ENCODE assay signal across 24 cellular contexts in genomic region chr14:68658029-68658509, GRCh38.
DNase-seq lines count a peak whose midpoint lies in the region; ATAC-seq, FAIRE-seq and TF ChIP-seq lines count a peak whose summit lies in the region.
"Had no signal": no experiment of that assay in that cellular context is flagged by ENCODE, and none has a peak within 500 bp of the region (broad histone marks: within the 10 kb centered on the region; RNA-seq: fewer than 3 reads in every experiment).

No MANE protein-coding gene starts in this region.

- H3K27ac ChIP-seq in right atrium auricular region (no peak overlapping the region), heart left ventricle (peak overlapping the region in 3 of 12 donors; percentile 58 to 73 (median 67)), vagina (peak overlapping the region; percentile 82), brain microvascular endothelial cell (no peak overlapping the region), small intestine (ENCODE audit: low read depth in 1 of 2, low read length in 1 of 2) (no peak overlapping the region)
- H3K27ac ChIP-seq: neutrophil, WERI-Rb-1 had no signal

- DNase-seq in right atrium auricular region (ENCODE audit: low spot score) (peak; percentile 52), heart left ventricle (no peak), mesenteric fat pad (ENCODE audit: low spot score) (peak; percentile 71), sciatic nerve (ENCODE audit: low spot score) (peak; percentile 50), vagina (ENCODE audit: extremely low spot score in 2 of 2) (peak; percentile 77 to 83), brain microvascular endothelial cell (no peak), DMS79 (lab: John Stamatoyannopoulos, UW) (no peak), small intestine (no peak)
- DNase-seq: activated CD4-positive, alpha-beta T cell treated with anti-CD3 and anti-CD28 coated beads for 48 hours; activated naive CD4-positive, alpha-beta T cell; gastrocnemius medialis; hypothalamus; immature natural killer cell; Karpas-422; left colon; RPMI8226; stimulated activated naive CD4-positive, alpha-beta T cell treated with Interleukin-2 at 50 U/mL for 16 hours; testis; WERI-Rb-1 had no signal

- WGBS in heart left ventricle, 4 donors = 64 to 100% (median 91%) methylated on average over 3 to 8 of the region's 8 CpGs
- 74 to 91% (median 84%) methylated on average over 8 of the region's 8 CpGs for whole genome bisulfite sequencing in small intestine, 3 donors

- no peaks in the 10 kb centered on the region for H3K9me3 ChIP-seq in right atrium auricular region
- no peaks in the 10 kb centered on the region for H3K9me3 ChIP-seq in heart left ventricle
- no peaks in the 10 kb centered on the region for H3K9me3 ChIP-seq in vagina
- H3K9me3 ChIP-seq in small intestine (ENCODE audit: control insufficient read depth, low read depth) = no peaks in the 10 kb centered on the region
- H3K9me3 ChIP-seq: adrenal gland, gastrocnemius medialis, neutrophil, prostate gland, testis had no signal

- ATAC-seq in heart left ventricle (no peak), sciatic nerve (no peak)
- ATAC-seq: CD8-positive, alpha-beta T cell; gastrocnemius medialis; left colon had no signal

- no peak for FAIRE-seq in small intestine (lab: Jason Lieb, UNC)
- FAIRE-seq: HepG2 had no signal

- H3K27me3 ChIP-seq in right atrium auricular region (no peaks in the 10 kb centered on the region), heart left ventricle (no peaks in the 10 kb centered on the region), vagina (no peaks in the 10 kb centered on the region), brain microvascular endothelial cell (replicated peaks) (no peaks in the 10 kb centered on the region), small intestine (ENCODE audit: control insufficient read depth in 2 of 2, insufficient read depth in 2 of 2, low read length in 2 of 2) (no peaks in the 10 kb centered on the region)
- H3K27me3 ChIP-seq: adrenal gland, gastrocnemius medialis, neutrophil, testis had no signal

- TF ChIP-seq POLR2A in heart left ventricle (IDR thresholded peaks at IDR 0.05) (no peak), vagina (IDR thresholded peaks at IDR 0.05) (no peak)

- intact Hi-C loops in heart left ventricle (cut with DNase I) = loop anchor here in 2 of 10 donors (5.0 to 10.0 kb wide), 2 partner anchors 127 to 411 kb away; no protein-coding TSS in a partner anchor
- intact Hi-C loops in sciatic nerve (cut with DNase I) = no loop called here
- intact Hi-C loops in vagina (cut with DNase I) = no loop called here

- no peak overlapping the region for H3K4me3 ChIP-seq in right atrium auricular region
- H3K4me3 ChIP-seq in heart left ventricle = no peak overlapping the region
- H3K4me3 ChIP-seq in vagina = no peak overlapping the region
- H3K4me3 ChIP-seq in brain microvascular endothelial cell (ENCODE audit: low read depth, low read length) = no peak overlapping the region
- H3K4me3 ChIP-seq in small intestine (ENCODE audit: low read depth in 1 of 2, low read length in 2 of 2) = no peak overlapping the region
- H3K4me3 ChIP-seq: adrenal gland, gastrocnemius medialis, prostate gland, testis had no signal

- peaks cover 0 to 31% of the 10 kb centered on the region in 2 donors for H3K4me1 ChIP-seq in right atrium auricular region
- H3K4me1 ChIP-seq in heart left ventricle = peaks cover 0 to 45% (median 18%) of the 10 kb centered on the region in 12 donors
- H3K4me1 ChIP-seq in vagina = peaks cover 50% of the 10 kb centered on the region
- H3K4me1 ChIP-seq in small intestine (ENCODE audit: control insufficient read depth in 2 of 2, insufficient read depth in 1 of 2, low read depth in 1 of 2, low read length in 1 of 2) = no peaks in the 10 kb centered on the region

- H3K36me3 ChIP-seq in right atrium auricular region = no peaks in the 10 kb centered on the region
- no peaks in the 10 kb centered on the region for H3K36me3 ChIP-seq in heart left ventricle
- no peaks in the 10 kb centered on the region for H3K36me3 ChIP-seq in vagina
- H3K36me3 ChIP-seq in brain microvascular endothelial cell (replicated peaks) = no peaks in the 10 kb centered on the region
- no peaks in the 10 kb centered on the region for H3K36me3 ChIP-seq in small intestine (ENCODE audit: control insufficient read depth in 2 of 2, insufficient read depth in 2 of 2, low read length in 2 of 2)
- H3K36me3 ChIP-seq: adrenal gland, gastrocnemius medialis, neutrophil, prostate gland, WERI-Rb-1 had no signal

- TF ChIP-seq CTCF in right atrium auricular region (IDR thresholded peaks at IDR 0.05) = no peak
- TF ChIP-seq CTCF in heart left ventricle (IDR thresholded peaks at IDR 0.05) = no peak
- TF ChIP-seq CTCF in vagina (IDR thresholded peaks at IDR 0.05) = no peak
- no peak for TF ChIP-seq CTCF in brain microvascular endothelial cell (IDR thresholded peaks at IDR 0.05; ENCODE audit: low read depth, low read length, missing control alignments)

- in situ Hi-C loops in brain microvascular endothelial cell (cut with HindIII; ENCODE audit: low pct_ligation_motif_present, low sequenced_read_pairs) = no loop called here

Comparison
In these comparisons a context has a peak if more than half of its experiments do, and no peak if none do; other contexts are left out.
1. DNase-seq: peak in right atrium auricular region (single experiment), mesenteric fat pad (single experiment), sciatic nerve (single experiment) and vagina (2 of 2); none in heart left ventricle (0 of 5), brain microvascular endothelial cell (single experiment), DMS79 (single experiment) and small intestine (single experiment).